Comparison of ENCODE assay signal across 8 cellular contexts in genomic region chr9:126805546-126806262, GRCh38. TPM values are rescaled to one million over a fixed set of nuclear protein-coding genes. Genes with fewer than 3 reads are reported as not detected.
DNase-seq lines count a peak whose midpoint lies in the region; ATAC-seq and TF ChIP-seq lines count a peak whose summit lies in the region.

No MANE protein-coding gene starts in this region.

- H3K9me3 ChIP-seq in neutrophil (no peaks in the 10 kb centered on the region), thyroid gland (no peaks in the 10 kb centered on the region)

- H3K4me1 ChIP-seq in neutrophil (ENCODE audit: control insufficient read depth in 1 of 2, insufficient read depth in 1 of 2, low read depth in 1 of 2, low read length in 1 of 2): peaks cover 17 to 20% of the 10 kb centered on the region in 2 experiments
- H3K4me1 ChIP-seq in thyroid gland: peaks cover 23 to 34% of the 10 kb centered on the region in 2 donors

- DNase-seq in GM13977 (ENCODE audit: low spot score) (peak; percentile 72), NCI-H69 (lab: John Stamatoyannopoulos, UW) (peak; percentile 31), activated T-cell treated with anti-CD3 and anti-CD28 coated beads for 1 hour (ENCODE audit: low read depth) (peak; percentile 58), fibroblast of gingiva (ENCODE audit: low read depth) (peak; percentile 67), thyroid gland (peak; percentile 57), NCI-H446 treated with DMSO at 0.1 percent for 48 hours (lab: John Stamatoyannopoulos, UW) (no peak)

- H3K4me3 ChIP-seq in neutrophil (ENCODE audit: low read depth in 1 of 2, low read length in 1 of 2) (peak overlapping the region; percentile 82 to 86), thyroid gland (replicated peaks in 1 of 3) (peak overlapping the region; percentile 48 to 92 (median 77))

- no peak for TF ChIP-seq CTCF in GM13977 (IDR thresholded peaks at IDR 0.05; ENCODE audit: extremely low read depth, insufficient read depth, missing control alignments)
- no peak for TF ChIP-seq CTCF in neutrophil (IDR thresholded peaks at IDR 0.05)
- TF ChIP-seq CTCF in thyroid gland (IDR thresholded peaks at IDR 0.05): no peak

- intact Hi-C loops in thyroid gland (cut with DNase I): no loop called here

- 18% methylated on average over 8 of the region's 8 CpGs for WGBS in thyroid gland, 2 donors

- H3K36me3 ChIP-seq in neutrophil (peaks cover 15% of the 10 kb centered on the region), thyroid gland (no peaks in the 10 kb centered on the region)

- H3K27ac ChIP-seq in neutrophil (peak overlapping the region; percentile 82), thyroid gland (peak overlapping the region in 2 of 3 donors; percentile 59 to 78)

- in situ Hi-C loops in GM13977 (cut with MboI; ENCODE audit: low pct_unique_long_range_greater_than_20kb, low sequenced_read_pairs, unreplicated experiment): no loop called here

- peak; percentile 70 for ATAC-seq in HG02588 (IDR thresholded peaks at IDR 0.05; ENCODE audit: unreplicated experiment)

- no peak for TF ChIP-seq POLR2A in thyroid gland (IDR thresholded peaks at IDR 0.05)

- H3K27me3 ChIP-seq in neutrophil (peaks cover 18% of the 10 kb centered on the region), thyroid gland (no peaks in the 10 kb centered on the region)

RNA-seq across cellular contexts. Expression of gene ZBTB43, which starts 0.9 kb away (rescaled TPM):
- total RNA-seq in thyroid gland: 10 to 100 TPM; 12.1 to 25.1 (median 13.5) TPM

RNA-seq across cellular contexts. Expression of gene ZBTB34, which starts 54.7 kb away (rescaled TPM):
- total RNA-seq in thyroid gland: 10 to 100 TPM in 2 of 4 donors, 1 to 10 TPM in 2; 8.6 to 17.1 (median 12.0) TPM
